In the genomic region with DNA sequence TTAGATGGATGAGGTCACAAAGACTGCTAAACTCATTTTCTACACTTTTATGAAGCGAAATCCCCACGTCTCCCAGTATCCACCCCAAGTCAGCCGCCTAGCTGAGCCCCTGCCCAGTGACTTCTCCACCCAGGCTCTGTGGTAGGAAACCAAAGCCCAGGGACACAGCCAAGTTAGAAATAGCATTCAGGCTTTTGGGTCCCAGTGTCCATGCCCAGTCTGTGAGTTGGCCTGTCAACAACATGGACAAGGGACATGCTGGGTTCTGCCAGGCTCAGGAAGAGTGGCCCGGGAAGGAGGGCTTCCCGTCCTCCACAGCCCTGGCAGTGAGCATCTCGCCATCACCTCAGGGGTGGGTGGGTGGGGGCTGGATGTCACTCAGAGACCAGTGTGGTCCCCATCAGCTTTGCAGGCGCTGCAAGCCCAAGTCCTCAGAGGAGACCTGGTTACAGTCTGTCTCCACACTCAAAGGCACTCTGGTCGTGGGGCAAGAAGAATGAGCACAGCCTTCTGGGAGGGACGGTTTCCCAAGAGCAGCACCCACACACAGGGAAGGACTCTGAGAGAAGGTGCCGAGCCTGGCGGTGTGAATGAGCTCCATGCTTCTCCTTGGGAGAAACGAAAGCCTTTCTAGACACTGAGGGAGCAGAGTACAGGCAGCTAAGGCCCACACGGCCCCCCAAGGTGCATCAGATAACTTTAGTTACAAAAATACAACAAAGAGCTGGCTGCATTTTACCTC, we compare ENCODE assay signal across 16 cellular contexts.
DNase-seq lines count a peak whose midpoint lies in the region; ATAC-seq and TF ChIP-seq lines count a peak whose summit lies in the region.
"Had no signal": no experiment of that assay in that cellular context is flagged by ENCODE, and none has a peak within 500 bp of the region (broad histone marks: within the 10 kb centered on the region; RNA-seq: fewer than 3 reads in every experiment).

No MANE protein-coding gene starts in this region.

- H3K4me1 Mint-ChIP-seq in activated CD4-positive, alpha-beta T cell treated with anti-CD3 and anti-CD28 coated beads for 36 hours: peaks cover 59% of the 10 kb centered on the region
- H3K4me1 Mint-ChIP-seq in activated T-helper 1 cell treated with anti-CD3 and anti-CD28 coated beads, Interleukin-12 subunit alpha, Interleukin-12 subunit beta, Interleukin-2, Interleukin-4 antibody, amounts not matched to agents 30 ng/mL and 10 ng/mL and 1 ng/mL, durations not matched to agents 14 hours and 24 hours and 36 hours (ENCODE audit: low read depth): peaks cover 48% of the 10 kb centered on the region
- peaks cover 24% of the 10 kb centered on the region for H3K4me1 Mint-ChIP-seq in WTC11

- H3K4me3 ChIP-seq in heart right ventricle (peak overlapping the region in 1 of 10 donors; percentile 1), neuronal stem cell (ENCODE audit: low read length in 2 of 2) (no peak overlapping the region), transverse colon (no peak overlapping the region)

- peak overlapping the region; percentile 65 for H2BK120ac ChIP-seq in neuronal stem cell (ENCODE audit: low read depth, low read length)

- intact Hi-C loops in activated CD4-positive, alpha-beta T cell treated with anti-CD3 and anti-CD28 coated beads for 36 hours (cut with DNase I, micrococcal nuclease): no loop called here
- intact Hi-C loops in heart right ventricle (cut with DNase I) (loop anchor here in 5 of 10 donors (2.0 to 10.0 kb wide), 10 partner anchors 40 to 490 kb away; a partner anchor contains a TSS), transverse colon (cut with DNase I; ENCODE audit: low total_unique reads) (no loop called here)
- intact Hi-C loops in activated T-helper 1 cell treated with anti-CD3 and anti-CD28 coated beads, Interleukin-12 subunit alpha, Interleukin-12 subunit beta, Interleukin-2, Interleukin-4 antibody, amounts not matched to agents 30 ng/mL and 10 ng/mL and 1 ng/mL, durations not matched to agents 14 hours and 24 hours and 36 hours (cut with micrococcal nuclease): no loop called here

- no peaks in the 10 kb centered on the region for H3K79me1 ChIP-seq in neuronal stem cell (ENCODE audit: low read depth, low read length)

- no peak overlapping the region for H3K4ac ChIP-seq in neuronal stem cell (ENCODE audit: low read length)

- CTCF ChIA-PET in activated CD4-positive, alpha-beta T cell treated with anti-CD3 and anti-CD28 coated beads for 36 hours (lab: Charles Lee): interaction anchor here (4.6 kb wide), 1 partner anchor 14 kb away, joined by 21 read pairs; no protein-coding TSS in a partner anchor
- CTCF ChIA-PET in WTC11 (lab: Charles Lee): no interaction called here

- POLR2A ChIA-PET in activated CD4-positive, alpha-beta T cell treated with anti-CD3 and anti-CD28 coated beads for 36 hours (lab: Charles Lee): no interaction called here
- POLR2A ChIA-PET in WTC11 (lab: Charles Lee): no interaction called here

- H3K18ac ChIP-seq in neuronal stem cell (ENCODE audit: low read length): peak overlapping the region; percentile 82

- peak overlapping the region; percentile 65 for H2BK12ac ChIP-seq in neuronal stem cell (ENCODE audit: low read length)

- no peak overlapping the region for H4K8ac ChIP-seq in neuronal stem cell (ENCODE audit: low read depth, low read length)

- H4K91ac ChIP-seq in neuronal stem cell (ENCODE audit: low read depth, low read length, poor library complexity): peak overlapping the region; percentile 64

- H2BK15ac ChIP-seq in neuronal stem cell (ENCODE audit: low read length): peak overlapping the region; percentile 77

- WGBS in heart right ventricle, 2 donors: 66 to 67% methylated on average over 13 of the region's 13 CpGs
- WGBS in neuronal stem cell (ENCODE audit: extremely low coverage in 2 of 2, insufficient read length in 2 of 2, insufficient replicate concordance in 1 of 2), 2 donors: no CpG with 5 or more reads among the region's 13 CpGs
- WGBS in transverse colon (ENCODE audit: low coverage in 1 of 2), 2 donors: 84 to 100% methylated on average over 2 to 13 of the region's 13 CpGs

- H2BK5ac ChIP-seq in neuronal stem cell (ENCODE audit: low read length): peak overlapping the region; percentile 43

- H3K27me3 ChIP-seq in heart right ventricle (no peaks in the 10 kb centered on the region), neuronal stem cell (ENCODE audit: control insufficient read depth in 3 of 3, insufficient read depth in 3 of 3, low read depth in 1 of 3, low read length in 3 of 3) (no peaks in the 10 kb centered on the region), transverse colon (no peaks in the 10 kb centered on the region)

- H3K9me3 Mint-ChIP-seq in activated CD4-positive, alpha-beta T cell treated with anti-CD3 and anti-CD28 coated beads for 36 hours (ENCODE audit: low read depth): no peaks in the 10 kb centered on the region
- H3K9me3 Mint-ChIP-seq in activated T-helper 1 cell treated with anti-CD3 and anti-CD28 coated beads, Interleukin-12 subunit alpha, Interleukin-12 subunit beta, Interleukin-2, Interleukin-4 antibody, amounts not matched to agents 30 ng/mL and 10 ng/mL and 1 ng/mL, durations not matched to agents 14 hours and 24 hours and 36 hours: no peaks in the 10 kb centered on the region
- H3K9me3 Mint-ChIP-seq in WTC11: no peaks in the 10 kb centered on the region
- H3K9me3 Mint-ChIP-seq: H9 had no signal

- H3K36me3 ChIP-seq in heart right ventricle (no peaks in the 10 kb centered on the region), neuronal stem cell (replicated peaks in 1 of 2; ENCODE audit: control insufficient read depth in 2 of 2, insufficient read depth in 2 of 2, low read length in 2 of 2) (no peaks in the 10 kb centered on the region), transverse colon (no peaks in the 10 kb centered on the region)

- H3K4me1 ChIP-seq in heart right ventricle (peaks cover 20 to 55% (median 42%) of the 10 kb centered on the region in 9 donors), neuronal stem cell (ENCODE audit: control insufficient read depth in 2 of 2, insufficient read depth in 1 of 2, low read depth in 1 of 2, low read length in 2 of 2) (peaks cover 15 to 32% of the 10 kb centered on the region in 2 donors), transverse colon (peaks cover 10 to 30% (median 13%) of the 10 kb centered on the region in 4 donors)

- H3K27me3 Mint-ChIP-seq in activated CD4-positive, alpha-beta T cell treated with anti-CD3 and anti-CD28 coated beads for 36 hours: no peaks in the 10 kb centered on the region
- no peaks in the 10 kb centered on the region for H3K27me3 Mint-ChIP-seq in activated T-helper 1 cell treated with anti-CD3 and anti-CD28 coated beads, Interleukin-12 subunit alpha, Interleukin-12 subunit beta, Interleukin-2, Interleukin-4 antibody, amounts not matched to agents 30 ng/mL and 10 ng/mL and 1 ng/mL, durations not matched to agents 14 hours and 24 hours and 36 hours (ENCODE audit: insufficient read depth)
- no peaks in the 10 kb centered on the region for H3K27me3 Mint-ChIP-seq in WTC11 (ENCODE audit: low read depth)

- DNase-seq in activated CD4-positive, alpha-beta T cell treated with anti-CD3 and anti-CD28 coated beads for 36 hours: no peak
- no peak for DNase-seq in activated CD4-positive, alpha-beta T cell treated with anti-CD3 and anti-CD28 coated beads, Interleukin-2, amount 50 U/mL, for 48 hours
- DNase-seq in heart right ventricle (no peak), neuronal stem cell (ENCODE audit: low spot score) (no peak), transverse colon (no peak), glomerular visceral epithelial cell (ENCODE audit: extremely low spot score) (no peak), WTC11 (ENCODE audit: low spot score) (no peak)
- DNase-seq in activated T-helper 1 cell treated with anti-CD3 and anti-CD28 coated beads, Interleukin-12 subunit alpha, Interleukin-12 subunit beta, Interleukin-2, Interleukin-4 antibody, amounts not matched to agents 30 ng/mL and 10 ng/mL and 1 ng/mL, durations not matched to agents 14 hours and 24 hours and 36 hours (ENCODE audit: low spot score): no peak
- DNase-seq: cerebellar nuclear complex; COR-L47; H9; NCI-H1694 treated with DMSO at 0.1 percent for 48 hours; NCI-H526 treated with DMSO at 0.1 percent for 48 hours; stimulated activated naive CD4-positive, alpha-beta T cell had no signal

- no peak overlapping the region for H3K23ac ChIP-seq in neuronal stem cell (ENCODE audit: low read depth, low read length, poor library complexity)

- no peaks in the 10 kb centered on the region for H3K36me3 Mint-ChIP-seq in activated CD4-positive, alpha-beta T cell treated with anti-CD3 and anti-CD28 coated beads for 36 hours (ENCODE audit: low read depth)
- no peaks in the 10 kb centered on the region for H3K36me3 Mint-ChIP-seq in activated T-helper 1 cell treated with anti-CD3 and anti-CD28 coated beads, Interleukin-12 subunit alpha, Interleukin-12 subunit beta, Interleukin-2, Interleukin-4 antibody, amounts not matched to agents 30 ng/mL and 10 ng/mL and 1 ng/mL, durations not matched to agents 14 hours and 24 hours and 36 hours (ENCODE audit: low read depth)
- no peaks in the 10 kb centered on the region for H3K36me3 Mint-ChIP-seq in WTC11

- TF ChIP-seq CTCF in heart right ventricle (IDR thresholded peaks at IDR 0.05) (no peak), transverse colon (IDR thresholded peaks at IDR 0.05) (no peak), WTC11 (IDR thresholded peaks at IDR 0.05) (no peak)

- in situ Hi-C loops in transverse colon (cut with MboI; ENCODE audit: low pct_ligation_motif_present in 1 of 4, low pct_unique_long_range_greater_than_20kb in 1 of 4, low sequenced_read_pairs in 3 of 4): no loop called here

- H3K27ac ChIP-seq in heart right ventricle (peak overlapping the region; percentile 54 to 89 (median 78)), neuronal stem cell (replicated peaks; ENCODE audit: low read length) (no peak overlapping the region), transverse colon (peak overlapping the region; percentile 54 to 78 (median 62))
- H3K27ac ChIP-seq: 22Rv1, epithelial cell of prostate had no signal

- TF ChIP-seq POLR2A in transverse colon (IDR thresholded peaks at IDR 0.05): no peak

- H3K27ac Mint-ChIP-seq in activated CD4-positive, alpha-beta T cell treated with anti-CD3 and anti-CD28 coated beads for 36 hours: peak overlapping the region; percentile 17
- no peak overlapping the region for H3K27ac Mint-ChIP-seq in activated T-helper 1 cell treated with anti-CD3 and anti-CD28 coated beads, Interleukin-12 subunit alpha, Interleukin-12 subunit beta, Interleukin-2, Interleukin-4 antibody, amounts not matched to agents 30 ng/mL and 10 ng/mL and 1 ng/mL, durations not matched to agents 14 hours and 24 hours and 36 hours
- no peak overlapping the region for H3K27ac Mint-ChIP-seq in WTC11

- no peak overlapping the region for H3K4me3 Mint-ChIP-seq in activated CD4-positive, alpha-beta T cell treated with anti-CD3 and anti-CD28 coated beads for 36 hours
- no peak overlapping the region for H3K4me3 Mint-ChIP-seq in activated T-helper 1 cell treated with anti-CD3 and anti-CD28 coated beads, Interleukin-12 subunit alpha, Interleukin-12 subunit beta, Interleukin-2, Interleukin-4 antibody, amounts not matched to agents 30 ng/mL and 10 ng/mL and 1 ng/mL, durations not matched to agents 14 hours and 24 hours and 36 hours
- H3K4me3 Mint-ChIP-seq in WTC11: no peak overlapping the region
- H3K4me3 Mint-ChIP-seq: H9 had no signal

- no peak overlapping the region for H3K14ac ChIP-seq in neuronal stem cell (ENCODE audit: low read length)

- H3K9me3 ChIP-seq in heart right ventricle: no peaks in the 10 kb centered on the region
- no peaks in the 10 kb centered on the region for H3K9me3 ChIP-seq in neuronal stem cell (replicated peaks in 1 of 2; ENCODE audit: control insufficient read depth in 2 of 2, insufficient read depth in 1 of 2, low read depth in 1 of 2, low read length in 2 of 2)
- no peaks in the 10 kb centered on the region for H3K9me3 ChIP-seq in transverse colon

- peak overlapping the region; percentile 42 for H2AK5ac ChIP-seq in neuronal stem cell (ENCODE audit: low read depth, low read length)

- ATAC-seq in activated CD4-positive, alpha-beta T cell treated with anti-CD3 and anti-CD28 coated beads for 36 hours: no peak
- ATAC-seq in heart right ventricle (peak; percentile 3 to 82 (median 22)), WTC11 (no peak)

- no peak for TF ChIP-seq EP300 in transverse colon (IDR thresholded peaks at IDR 0.05; ENCODE audit: low read depth)

- peak overlapping the region; percentile 39 for H2AFZ ChIP-seq in neuronal stem cell (ENCODE audit: low read length)

- H3K4me2 ChIP-seq in neuronal stem cell (ENCODE audit: insufficient read depth, low read length, poor library complexity, severe bottlenecking): no peak overlapping the region

- no peak overlapping the region for H3K9ac ChIP-seq in neuronal stem cell (ENCODE audit: low read depth, low read length, poor library complexity)

Comparison
In these comparisons a context has a peak if more than half of its experiments do, and no peak if none do; other contexts are left out.
1. ATAC-seq: peak in heart right ventricle (8 of 8); none in activated CD4-positive, alpha-beta T cell treated with anti-CD3 and anti-CD28 coated beads for 36 hours (single experiment) and WTC11 (single experiment).